1 cellular context compared by ENCODE assay signal in genomic region chr1:12082988-12083387, GRCh38.
TF ChIP-seq lines count a peak whose summit lies in the region.

No MANE protein-coding gene starts in this region.

TF ChIP-seq in K562, 482 proteins besides CTCF, POLR2A, EP300 and RAD21 (continued from another document):
- no peak for TF ChIP-seq ARID4B (CRISPR knock-in tag; IDR thresholded peaks at IDR 0.05)
- no peak for TF ChIP-seq ETS2 (tag; IDR thresholded peaks at IDR 0.05; ENCODE audit: borderline replicate concordance, poor library complexity, severe bottlenecking)
- TF ChIP-seq ZBTB8A (IDR thresholded peaks at IDR 0.05; ENCODE audit: partially characterized antibody): no peak
- no peak for TF ChIP-seq ATF3 (IDR thresholded peaks at IDR 0.05)
- no peak for TF ChIP-seq ATF3 (CRISPR knock-in tag; conservative IDR thresholded peaks at IDR 0.05)
- no peak for TF ChIP-seq L3MBTL2 (IDR thresholded peaks at IDR 0.05)
- no peak for TF ChIP-seq ZNF133 (CRISPR knock-in tag; IDR thresholded peaks at IDR 0.05)
- TF ChIP-seq ZFP36 (IDR thresholded peaks at IDR 0.05; ENCODE audit: low read depth, low read length, partially characterized antibody): peak; percentile 83
- no peak for TF ChIP-seq SPI1 (IDR thresholded peaks at IDR 0.05; ENCODE audit: borderline replicate concordance, low read depth, low read length)
- TF ChIP-seq NCOA6 (IDR thresholded peaks at IDR 0.05): no peak
- no peak for TF ChIP-seq RBM15 (IDR thresholded peaks at IDR 0.05; ENCODE audit: insufficient read depth, low read length)
- TF ChIP-seq HNRNPK (IDR thresholded peaks at IDR 0.05; ENCODE audit: low read depth, low read length, poor library complexity, severe bottlenecking): no peak
- no peak for TF ChIP-seq FOSL1 (tag; conservative IDR thresholded peaks at IDR 0.05)
- no peak for TF ChIP-seq HIVEP1 (CRISPR knock-in tag; IDR thresholded peaks at IDR 0.05)
- no peak for TF ChIP-seq CBX1 (IDR thresholded peaks at IDR 0.05; ENCODE audit: low read depth)
- TF ChIP-seq ARNT (IDR thresholded peaks at IDR 0.05): no peak
